In the genomic region with DNA sequence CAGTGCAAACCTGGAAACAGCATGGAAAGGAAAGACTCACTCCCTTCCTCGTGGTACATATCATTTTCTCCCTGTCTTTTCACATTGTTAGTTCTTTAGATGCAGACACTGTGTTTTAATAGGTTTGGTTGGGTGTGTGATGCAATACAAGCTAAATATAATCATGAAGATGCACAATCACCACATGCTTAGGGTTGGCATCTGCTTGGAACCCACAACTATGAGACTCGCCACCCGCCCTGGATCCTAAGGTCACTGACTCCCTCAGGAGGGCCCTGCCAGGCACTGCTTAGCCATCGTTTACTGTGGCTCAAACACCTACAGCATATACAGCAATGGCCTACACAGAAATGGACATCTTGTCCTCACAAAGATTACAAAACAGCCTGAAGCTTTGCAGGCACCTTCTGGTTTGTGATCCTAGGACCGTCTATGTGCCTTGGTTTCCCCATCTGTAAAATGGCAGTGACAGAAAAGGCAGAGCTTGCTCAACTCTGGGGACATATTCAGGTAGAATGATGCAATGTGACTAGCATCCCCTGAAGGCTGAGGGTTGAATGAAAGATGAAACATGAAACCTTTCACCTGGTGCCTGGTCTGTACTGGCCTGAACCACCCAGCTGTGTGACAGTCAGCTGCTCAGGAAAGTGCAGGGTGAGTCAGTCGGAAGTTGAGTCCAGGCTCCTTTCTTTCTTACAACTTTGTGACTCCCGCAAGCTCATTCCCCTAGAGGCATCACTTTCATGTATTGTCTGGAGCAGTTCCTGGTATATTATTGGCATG, we compare ENCODE assay signal across 11 cellular contexts.
A peak's percentile ranks its signal among the peaks of the same experiment; 100 is the strongest.
DNase-seq lines count a peak whose midpoint lies in the region; ATAC-seq and TF ChIP-seq lines count a peak whose summit lies in the region.
"Had no signal": no experiment of that assay in that cellular context is flagged by ENCODE, and none has a peak within 500 bp of the region (broad histone marks: within the 10 kb centered on the region; RNA-seq: fewer than 3 reads in every experiment).

No MANE protein-coding gene starts in this region.

- H2BK120ac ChIP-seq in IMR-90 (ENCODE audit: low read depth, low read length): peak overlapping the region; percentile 24; the same call in 1 of the 2 replicates

- POLR2A ChIA-PET in IMR-90 (lab: Charles Lee; ENCODE audit: unreplicated experiment): no interaction called here

- H2BK5ac ChIP-seq in IMR-90 (ENCODE audit: low read depth, low read length, poor library complexity, severe bottlenecking): no peak overlapping the region

- H2AFZ ChIP-seq in IMR-90 (replicated peaks; ENCODE audit: low read length, poor library complexity): no peak overlapping the region

- H3K79me1 ChIP-seq in IMR-90 (ENCODE audit: low read depth in 1 of 2, low read length in 2 of 2): no peaks in the 10 kb centered on the region

- 0 out of 2 replicates have a peak overlapping the region, but pooled peaks have one; percentile 6 for H3K14ac ChIP-seq in IMR-90 (replicated peaks; ENCODE audit: low read depth, low read length)

- H4K8ac ChIP-seq in IMR-90 (ENCODE audit: low read depth in 2 of 2, low read length in 2 of 2): peak overlapping the region in 1 of 2 experiments; percentile 33; a peak in 1 of 4 replicates

- H4K5ac ChIP-seq in IMR-90 (ENCODE audit: low read depth, low read length): no peak overlapping the region

- peak overlapping the region; percentile 20; the same call in 1 of the 2 replicates for H3K18ac ChIP-seq in IMR-90 (ENCODE audit: low read depth, low read length)

- H3K27ac ChIP-seq in IMR-90 (ENCODE audit: insufficient read depth, low read length) (no peak overlapping the region), thyroid gland (no peak overlapping the region)

- ATAC-seq in IMR-90 (ENCODE audit: low read depth): no peak; the same call in 1 of the 2 replicates
- ATAC-seq in GM21526 (IDR thresholded peaks at IDR 0.05; ENCODE audit: low FRiP score, unreplicated experiment): no peak
- ATAC-seq in GM21528 (IDR thresholded peaks at IDR 0.05; ENCODE audit: low FRiP score, unreplicated experiment): no peak
- ATAC-seq: left cardiac atrium had no signal

- H3K9me3 ChIP-seq in IMR-90 (ENCODE audit: control insufficient read depth, insufficient read depth, low read length) (no peaks in the 10 kb centered on the region), thyroid gland (no peaks in the 10 kb centered on the region)

- peak overlapping the region; percentile 34 for H3K4ac ChIP-seq in IMR-90 (ENCODE audit: low read depth, low read length)

- TF ChIP-seq RAD21 in IMR-90 (IDR thresholded peaks at IDR 0.05; ENCODE audit: low read length): no peak

- in situ Hi-C loops in IMR-90 (cut with MboI; ENCODE audit: low sequenced_read_pairs): no loop called here

- no peak overlapping the region for H3K4me3 ChIP-seq in IMR-90 (ENCODE audit: insufficient read depth, low read depth, low read length)
- no peak overlapping the region for H3K4me3 ChIP-seq in foreskin fibroblast (ENCODE audit: low read depth in 1 of 2, low read length in 2 of 2)
- no peak overlapping the region for H3K4me3 ChIP-seq in thyroid gland (replicated peaks in 1 of 3)

- CTCF ChIA-PET in IMR-90 (lab: Yijun Ruan, JAX): no interaction called here

- no peaks in the 10 kb centered on the region for H3K36me3 ChIP-seq in IMR-90 (ENCODE audit: control insufficient read depth, insufficient read depth, low read length)
- H3K36me3 ChIP-seq in thyroid gland: no peaks in the 10 kb centered on the region

- intact Hi-C loops in IMR-90 (cut with micrococcal nuclease): no loop called here
- intact Hi-C loops in thyroid gland (cut with DNase I): no loop called here

- H3K23ac ChIP-seq in IMR-90 (ENCODE audit: low read depth, low read length): no peak overlapping the region

- no peak for TF ChIP-seq CTCF in IMR-90 (conservative IDR thresholded peaks at IDR 0.05; ENCODE audit: low read depth, low read length)
- TF ChIP-seq CTCF in foreskin fibroblast (IDR thresholded peaks at IDR 0.05; ENCODE audit: low read depth, low read length): no peak
- no peak for TF ChIP-seq CTCF in thyroid gland (IDR thresholded peaks at IDR 0.05)

- no peaks in the 10 kb centered on the region for H3K27me3 ChIP-seq in IMR-90 (ENCODE audit: control insufficient read depth, insufficient read depth, low read length)
- H3K27me3 ChIP-seq in thyroid gland: no peaks in the 10 kb centered on the region

- H3K9me1 ChIP-seq in IMR-90 (ENCODE audit: insufficient read depth, low read length): peaks cover 3% of the 10 kb centered on the region; the same call in 1 of the 2 replicates

- no peak overlapping the region for H2BK15ac ChIP-seq in IMR-90 (ENCODE audit: low read depth, low read length)

- H3K4me1 ChIP-seq in IMR-90 (ENCODE audit: control insufficient read depth, insufficient read depth, low read length): peaks cover 21% of the 10 kb centered on the region
- no peaks in the 10 kb centered on the region for H3K4me1 ChIP-seq in thyroid gland

- H2AK5ac ChIP-seq in IMR-90 (ENCODE audit: low read depth, low read length): peak overlapping the region; percentile 44

- H2BK20ac ChIP-seq in IMR-90 (ENCODE audit: low read depth, low read length): no peak overlapping the region; the same call in 1 of the 2 replicates

- H2AK9ac ChIP-seq in IMR-90 (replicated peaks; ENCODE audit: low read depth, low read length, poor library complexity): no peak overlapping the region

- no peaks in the 10 kb centered on the region for H4K20me1 ChIP-seq in IMR-90 (ENCODE audit: insufficient read depth, low read length)

- no TSS peak for BruUV-seq in IMR-90 (replicated peaks; lab: Mats Ljungman, UMichigan)

- no peak overlapping the region for H4K91ac ChIP-seq in IMR-90 (ENCODE audit: insufficient read depth, low read depth, low read length)

- no peak overlapping the region for H3K56ac ChIP-seq in IMR-90 (ENCODE audit: extremely low read depth, insufficient read depth, low read length)

- dilution Hi-C loops in IMR-90 (cut with HindIII; ENCODE audit: low sequenced_read_pairs, unreplicated experiment): no loop called here

- H3K9ac ChIP-seq in IMR-90 (ENCODE audit: low read depth, low read length): no peak overlapping the region

- H3K4me2 ChIP-seq in IMR-90 (ENCODE audit: low read depth, low read length): no peak overlapping the region

- DNase-seq in ELF-1 (ENCODE audit: low read depth, low spot score): peak; percentile 71
- peak; percentile 71 for DNase-seq in IMR-90
- DNase-seq in foreskin fibroblast: peak; percentile 73 to 82
- DNase-seq in thyroid gland: no peak
- no peak for DNase-seq in iPS-NIHi11 (ENCODE audit: low spot score)
- DNase-seq: activated CD4-positive, alpha-beta T cell treated with anti-CD3 and anti-CD28 coated beads for 1 hour; endodermal cell; left cardiac atrium had no signal

- no peak for TF ChIP-seq POLR2A in IMR-90 (IDR thresholded peaks at IDR 0.05; ENCODE audit: low read depth, low read length)
- no peak for TF ChIP-seq POLR2A in thyroid gland (IDR thresholded peaks at IDR 0.05)

- WGBS in IMR-90 (ENCODE audit: extremely low coverage in 2 of 2, insufficient read length in 1 of 2), 2 experiments: 55% methylated on average over 2 of the region's 7 CpGs; no CpG with 5 or more reads in 1 of the 2 experiments
- WGBS in thyroid gland, 2 donors: 88 to 90% methylated on average over 7 of the region's 7 CpGs

TF ChIP-seq in IMR-90, 13 proteins besides CTCF, POLR2A, EP300 and RAD21:
- no peak for TF ChIP-seq FOS (IDR thresholded peaks at IDR 0.05; ENCODE audit: low read depth, low read length)
- TF ChIP-seq CEBPB (IDR thresholded peaks at IDR 0.05; ENCODE audit: low read depth, low read length): peak; percentile 88

TF ChIP-seq in PFSK-1, 5 proteins besides CTCF, POLR2A, EP300 and RAD21:
- TF ChIP-seq SIN3A (IDR thresholded peaks at IDR 0.05; ENCODE audit: borderline replicate concordance, insufficient read depth, low read length): peak; percentile 83; the same call in 1 of the 2 replicates
- TF ChIP-seq, protein P1, sequence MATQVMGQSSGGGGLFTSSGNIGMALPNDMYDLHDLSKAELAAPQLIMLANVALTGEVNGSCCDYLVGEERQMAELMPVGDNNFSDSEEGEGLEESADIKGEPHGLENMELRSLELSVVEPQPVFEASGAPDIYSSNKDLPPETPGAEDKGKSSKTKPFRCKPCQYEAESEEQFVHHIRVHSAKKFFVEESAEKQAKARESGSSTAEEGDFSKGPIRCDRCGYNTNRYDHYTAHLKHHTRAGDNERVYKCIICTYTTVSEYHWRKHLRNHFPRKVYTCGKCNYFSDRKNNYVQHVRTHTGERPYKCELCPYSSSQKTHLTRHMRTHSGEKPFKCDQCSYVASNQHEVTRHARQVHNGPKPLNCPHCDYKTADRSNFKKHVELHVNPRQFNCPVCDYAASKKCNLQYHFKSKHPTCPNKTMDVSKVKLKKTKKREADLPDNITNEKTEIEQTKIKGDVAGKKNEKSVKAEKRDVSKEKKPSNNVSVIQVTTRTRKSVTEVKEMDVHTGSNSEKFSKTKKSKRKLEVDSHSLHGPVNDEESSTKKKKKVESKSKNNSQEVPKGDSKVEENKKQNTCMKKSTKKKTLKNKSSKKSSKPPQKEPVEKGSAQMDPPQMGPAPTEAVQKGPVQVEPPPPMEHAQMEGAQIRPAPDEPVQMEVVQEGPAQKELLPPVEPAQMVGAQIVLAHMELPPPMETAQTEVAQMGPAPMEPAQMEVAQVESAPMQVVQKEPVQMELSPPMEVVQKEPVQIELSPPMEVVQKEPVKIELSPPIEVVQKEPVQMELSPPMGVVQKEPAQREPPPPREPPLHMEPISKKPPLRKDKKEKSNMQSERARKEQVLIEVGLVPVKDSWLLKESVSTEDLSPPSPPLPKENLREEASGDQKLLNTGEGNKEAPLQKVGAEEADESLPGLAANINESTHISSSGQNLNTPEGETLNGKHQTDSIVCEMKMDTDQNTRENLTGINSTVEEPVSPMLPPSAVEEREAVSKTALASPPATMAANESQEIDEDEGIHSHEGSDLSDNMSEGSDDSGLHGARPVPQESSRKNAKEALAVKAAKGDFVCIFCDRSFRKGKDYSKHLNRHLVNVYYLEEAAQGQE (IDR thresholded peaks at IDR 0.05; ENCODE audit: insufficient read depth in 1 of 2, low read depth in 2 of 2, low read length in 2 of 2): no peak
- no peak for TF ChIP-seq POLR2AphosphoS5 (IDR thresholded peaks at IDR 0.05; ENCODE audit: low read depth, low read length)
- TF ChIP-seq FOXP2 (optimal IDR thresholded peaks at IDR 0.05; ENCODE audit: borderline replicate concordance, extremely low read depth, extremely low read length, insufficient read depth): no peak
- TF ChIP-seq TAF1 (IDR thresholded peaks at IDR 0.05; ENCODE audit: borderline replicate concordance, insufficient read depth, low read length): no peak

Comparison
In these comparisons a context has a peak if more than half of its experiments do, and no peak if none do; other contexts are left out.
1. DNase-seq: peak in ELF-1 (single experiment), IMR-90 (single experiment) and foreskin fibroblast (2 of 2); none in thyroid gland (0 of 2) and iPS-NIHi11 (single experiment).